In genomic region chr7:100791881-100792666, GRCh38 we compare ENCODE assay signal across 1 cellular context.
TF ChIP-seq lines count a peak whose summit lies in the region.

No MANE protein-coding gene starts in this region.

TF ChIP-seq in HepG2, 621 proteins besides CTCF, POLR2A, EP300 and RAD21 (continued from another document):
- TF ChIP-seq ARID4A (CRISPR knock-in tag; IDR thresholded peaks at IDR 0.05; ENCODE audit: borderline replicate concordance) (no peak), SP4 (CRISPR knock-in tag; IDR thresholded peaks at IDR 0.05) (no peak), ZNF570 (CRISPR knock-in tag; IDR thresholded peaks at IDR 0.05; ENCODE audit: borderline replicate concordance) (no peak)
